Comparison of ENCODE assay signal across 8 cellular contexts in the genomic region with DNA sequence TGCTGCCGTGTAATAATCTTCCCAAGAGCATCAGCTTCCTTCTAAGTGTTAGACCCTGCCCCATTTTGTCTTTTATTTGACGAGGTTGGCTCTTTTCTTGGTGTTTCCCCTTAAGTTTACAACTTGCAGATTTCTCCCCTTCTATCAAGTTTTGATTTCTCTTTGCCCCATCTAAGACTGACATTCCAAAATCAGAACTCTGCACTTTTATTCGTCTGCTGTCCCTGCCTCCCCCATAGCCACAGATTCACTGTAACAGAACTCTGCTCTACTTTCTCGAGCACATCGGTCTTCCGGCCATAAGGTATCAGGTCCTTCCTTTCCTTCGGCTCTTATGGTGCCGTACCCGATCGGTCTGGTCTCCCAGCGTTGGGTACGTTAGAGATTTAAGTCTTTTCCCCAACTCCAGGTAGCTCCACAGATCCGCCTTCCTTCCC. TPM values are rescaled to one million over a fixed set of nuclear protein-coding genes. Genes with fewer than 3 reads are reported as not detected.
DNase-seq lines count a peak whose midpoint lies in the region; FAIRE-seq and TF ChIP-seq lines count a peak whose summit lies in the region.

No MANE protein-coding gene starts in this region.

- H3K36me3 Mint-ChIP-seq in HFFc6 (ENCODE audit: low read depth) (peaks cover 22% of the 10 kb centered on the region), nephron progenitor cell (ENCODE audit: low read depth) (peaks cover 5% of the 10 kb centered on the region)

- peak overlapping the region; percentile 88 for H3K27ac ChIP-seq in SK-N-MC
- peak overlapping the region; percentile 82 for H3K27ac ChIP-seq in epithelial cell of prostate

- H3K9ac ChIP-seq in SK-N-MC (ENCODE audit: insufficient read length) = peak overlapping the region; percentile 83

- peaks cover 40% of the 10 kb centered on the region for H3K4me1 Mint-ChIP-seq in HFFc6 (ENCODE audit: low read depth)
- peaks cover 36% of the 10 kb centered on the region for H3K4me1 Mint-ChIP-seq in nephron progenitor cell

- H3K27me3 Mint-ChIP-seq in HFFc6 (ENCODE audit: insufficient read depth) (peaks cover 7% of the 10 kb centered on the region), nephron progenitor cell (ENCODE audit: low read depth, poor library complexity) (no peaks in the 10 kb centered on the region)

- H3K4me3 Mint-ChIP-seq in HFFc6 (peak overlapping the region; percentile 94), nephron progenitor cell (peak overlapping the region; percentile 99)

- H3K9me3 Mint-ChIP-seq in HFFc6 = peaks cover 7% of the 10 kb centered on the region; the same call in 1 of the 2 replicates
- no peaks in the 10 kb centered on the region for H3K9me3 Mint-ChIP-seq in nephron progenitor cell

- peak overlapping the region; percentile 99 for H3K4me3 ChIP-seq in SK-N-MC

- TF ChIP-seq CTCF in HFFc6 (IDR thresholded peaks at IDR 0.05) = no peak
- TF ChIP-seq CTCF in nephron progenitor cell (IDR thresholded peaks at IDR 0.05) = no peak

- H3K9me3 ChIP-seq in SK-N-MC (ENCODE audit: low read depth, low read length) = no peaks in the 10 kb centered on the region

- no peak; the same call in 1 of the 2 replicates for TF ChIP-seq POLR2A in GM12891 (IDR thresholded peaks at IDR 0.05; ENCODE audit: low read depth, low read length)

- FAIRE-seq in GM12891 (lab: Jason Lieb, UNC) = peak; percentile 23

- peak; percentile 5 for DNase-seq in GM12891 (ENCODE audit: insufficient read length, low spot score)
- peak; percentile 12 for DNase-seq in HFFc6
- no peak for DNase-seq in SK-N-MC (ENCODE audit: low read depth, low spot score)
- no peak for DNase-seq in epithelial cell of prostate (ENCODE audit: low read depth, low spot score)
- DNase-seq in nephron progenitor cell = no peak
- DNase-seq in SHP77 treated with DMSO at 0.1 percent for 48 hours (lab: John Stamatoyannopoulos, UW) = no peak
- no peak for DNase-seq in medulla oblongata (ENCODE audit: extremely low spot score)
- DNase-seq in foreskin melanocyte = no peak

- H3K27ac Mint-ChIP-seq in HFFc6 (peak overlapping the region; percentile 97), nephron progenitor cell (peak overlapping the region; percentile 99)

- no peaks in the 10 kb centered on the region for H3K36me3 ChIP-seq in SK-N-MC (ENCODE audit: insufficient read depth, low read length)

TF ChIP-seq in GM12891, 5 proteins besides CTCF, POLR2A, EP300 and RAD21:
- TF ChIP-seq PAX5 (IDR thresholded peaks at IDR 0.05; ENCODE audit: insufficient read depth, low read length, severe bottlenecking) = no peak

RNA-seq across cellular contexts. Expression of a gene that starts 0.6 kb away (rescaled TPM):
- 9.8 TPM for polyA plus RNA-seq in GM12891 (2012; ENCODE audit: low read depth, missing spikeins)
- total RNA-seq in HFFc6 (2021; fragmentation: NEBNext Ultra II Directional; extraction: Animal tissue kit (Norgen Biotek cat#: 25700)) = 10 to 100 TPM; 12.6 to 16.4 (median 14.5) TPM

RNA-seq across cellular contexts. Expression of a gene that starts 49.1 kb away (rescaled TPM):
- polyA plus RNA-seq in GM12891 (2012; ENCODE audit: low read depth, missing spikeins) = 0.13 TPM
- 10 to 100 TPM in 4 of 6 experiments, 1 to 10 TPM in 2; 6.7 to 11.5 (median 10.6) TPM for total RNA-seq in HFFc6 (2021; fragmentation: NEBNext Ultra II Directional; extraction: Animal tissue kit (Norgen Biotek cat#: 25700))

Comparison
In these comparisons a context has a peak if more than half of its experiments do, and no peak if none do; other contexts are left out.
1. DNase-seq: peak in GM12891 (single experiment) and HFFc6 (single experiment); none in SK-N-MC (single experiment), epithelial cell of prostate (single experiment), nephron progenitor cell (single experiment), SHP77 treated with DMSO at 0.1 percent for 48 hours (single experiment), medulla oblongata (single experiment) and foreskin melanocyte (single experiment).